Comparison of ENCODE assay signal across 16 cellular contexts in genomic region chr5:32646570-32646969, GRCh38.
A peak's percentile ranks its signal among the peaks of the same experiment; 100 is the strongest.
DNase-seq lines count a peak whose midpoint lies in the region; ATAC-seq and TF ChIP-seq lines count a peak whose summit lies in the region.
"Had no signal": no experiment of that assay in that cellular context is flagged by ENCODE, and none has a peak within 500 bp of the region (broad histone marks: within the 10 kb centered on the region; RNA-seq: fewer than 3 reads in every experiment).

No MANE protein-coding gene starts in this region.

- peak; percentile 39 for ATAC-seq in activated CD8-positive, alpha-beta T cell treated with anti-CD3 and anti-CD28 coated beads for 36 hours
- ATAC-seq in activated CD8-positive, alpha-beta T cell treated with anti-CD3 and anti-CD28 coated beads, Interleukin-2, amount 10 ng/mL, durations not matched to agents 7 days and 5 days = no peak
- peak; percentile 72 for ATAC-seq in activated T-helper 17 cell treated with anti-CD3 and anti-CD28 coated beads, Interleukin-2, amount 50 U/mL, for 72 hours (replicated peaks)
- ATAC-seq: CD8-positive, alpha-beta T cell; GM12878; HepG2 had no signal

- no peak overlapping the region for H3K27ac Mint-ChIP-seq in activated CD8-positive, alpha-beta T cell treated with anti-CD3 and anti-CD28 coated beads for 36 hours
- no peak overlapping the region for H3K27ac Mint-ChIP-seq in activated CD8-positive, alpha-beta T cell treated with anti-CD3 and anti-CD28 coated beads, Interleukin-2, amount 10 ng/mL, durations not matched to agents 7 days and 5 days
- no peak overlapping the region for H3K27ac Mint-ChIP-seq in activated T-helper 17 cell treated with anti-CD3 and anti-CD28 coated beads, Interleukin-2, amount 50 U/mL, for 72 hours
- peak overlapping the region; percentile 34 for H3K27ac Mint-ChIP-seq in chondrocyte (ENCODE audit: unreplicated experiment)
- H3K27ac Mint-ChIP-seq: B cell; CD8-positive, alpha-beta T cell; H9 had no signal

- TF ChIP-seq CTCF in activated CD8-positive, alpha-beta T cell treated with anti-CD3 and anti-CD28 coated beads for 36 hours (IDR thresholded peaks at IDR 0.05) = no peak
- no peak for TF ChIP-seq CTCF in chondrocyte (IDR thresholded peaks at IDR 0.05)

- POLR2A ChIA-PET in activated CD8-positive, alpha-beta T cell treated with anti-CD3 and anti-CD28 coated beads for 36 hours (lab: Charles Lee) = no interaction called here
- POLR2A ChIA-PET in activated CD8-positive, alpha-beta T cell treated with anti-CD3 and anti-CD28 coated beads, Interleukin-2, amount 10 ng/mL, durations not matched to agents 7 days and 5 days (lab: Charles Lee) = no interaction called here

- H3K36me3 Mint-ChIP-seq in activated CD8-positive, alpha-beta T cell treated with anti-CD3 and anti-CD28 coated beads for 36 hours (ENCODE audit: low read depth) = no peaks in the 10 kb centered on the region
- H3K36me3 Mint-ChIP-seq in activated CD8-positive, alpha-beta T cell treated with anti-CD3 and anti-CD28 coated beads, Interleukin-2, amount 10 ng/mL, durations not matched to agents 7 days and 5 days (ENCODE audit: low read depth) = no peaks in the 10 kb centered on the region
- no peaks in the 10 kb centered on the region for H3K36me3 Mint-ChIP-seq in activated T-helper 17 cell treated with anti-CD3 and anti-CD28 coated beads, Interleukin-2, amount 50 U/mL, for 72 hours (ENCODE audit: low read depth)
- no peaks in the 10 kb centered on the region for H3K36me3 Mint-ChIP-seq in chondrocyte (ENCODE audit: low read depth)
- H3K36me3 Mint-ChIP-seq: CD8-positive, alpha-beta T cell had no signal

- peaks cover 4% of the 10 kb centered on the region for H3K4me1 Mint-ChIP-seq in activated CD8-positive, alpha-beta T cell treated with anti-CD3 and anti-CD28 coated beads for 36 hours (ENCODE audit: low read depth)
- peaks cover 3% of the 10 kb centered on the region for H3K4me1 Mint-ChIP-seq in activated CD8-positive, alpha-beta T cell treated with anti-CD3 and anti-CD28 coated beads, Interleukin-2, amount 10 ng/mL, durations not matched to agents 7 days and 5 days (ENCODE audit: low read depth)
- H3K4me1 Mint-ChIP-seq in activated T-helper 17 cell treated with anti-CD3 and anti-CD28 coated beads, Interleukin-2, amount 50 U/mL, for 72 hours = no peaks in the 10 kb centered on the region
- peaks cover 32% of the 10 kb centered on the region for H3K4me1 Mint-ChIP-seq in chondrocyte (ENCODE audit: low read depth)
- H3K4me1 Mint-ChIP-seq: B cell, H9 had no signal

- CTCF ChIA-PET in activated CD8-positive, alpha-beta T cell treated with anti-CD3 and anti-CD28 coated beads for 36 hours (lab: Charles Lee) = no interaction called here
- CTCF ChIA-PET in activated CD8-positive, alpha-beta T cell treated with anti-CD3 and anti-CD28 coated beads, Interleukin-2, amount 10 ng/mL, durations not matched to agents 7 days and 5 days (lab: Charles Lee) = no interaction called here

- no peak overlapping the region for H3K4me3 Mint-ChIP-seq in activated CD8-positive, alpha-beta T cell treated with anti-CD3 and anti-CD28 coated beads for 36 hours
- H3K4me3 Mint-ChIP-seq in activated CD8-positive, alpha-beta T cell treated with anti-CD3 and anti-CD28 coated beads, Interleukin-2, amount 10 ng/mL, durations not matched to agents 7 days and 5 days = no peak overlapping the region
- no peak overlapping the region for H3K4me3 Mint-ChIP-seq in activated T-helper 17 cell treated with anti-CD3 and anti-CD28 coated beads, Interleukin-2, amount 50 U/mL, for 72 hours
- no peak overlapping the region for H3K4me3 Mint-ChIP-seq in chondrocyte (ENCODE audit: unreplicated experiment)
- H3K4me3 Mint-ChIP-seq: B cell; CD8-positive, alpha-beta T cell; H9 had no signal

- intact Hi-C loops in activated CD8-positive, alpha-beta T cell treated with anti-CD3 and anti-CD28 coated beads for 36 hours (cut with micrococcal nuclease) = no loop called here

- no peaks in the 10 kb centered on the region for H3K27me3 Mint-ChIP-seq in activated CD8-positive, alpha-beta T cell treated with anti-CD3 and anti-CD28 coated beads for 36 hours
- H3K27me3 Mint-ChIP-seq in activated CD8-positive, alpha-beta T cell treated with anti-CD3 and anti-CD28 coated beads, Interleukin-2, amount 10 ng/mL, durations not matched to agents 7 days and 5 days (ENCODE audit: low read depth) = no peaks in the 10 kb centered on the region
- no peaks in the 10 kb centered on the region for H3K27me3 Mint-ChIP-seq in activated T-helper 17 cell treated with anti-CD3 and anti-CD28 coated beads, Interleukin-2, amount 50 U/mL, for 72 hours
- no peaks in the 10 kb centered on the region for H3K27me3 Mint-ChIP-seq in chondrocyte (ENCODE audit: low read depth)

- no peaks in the 10 kb centered on the region for H3K9me3 Mint-ChIP-seq in activated CD8-positive, alpha-beta T cell treated with anti-CD3 and anti-CD28 coated beads for 36 hours
- H3K9me3 Mint-ChIP-seq in activated CD8-positive, alpha-beta T cell treated with anti-CD3 and anti-CD28 coated beads, Interleukin-2, amount 10 ng/mL, durations not matched to agents 7 days and 5 days (ENCODE audit: insufficient read depth) = no peaks in the 10 kb centered on the region
- no peaks in the 10 kb centered on the region for H3K9me3 Mint-ChIP-seq in activated T-helper 17 cell treated with anti-CD3 and anti-CD28 coated beads, Interleukin-2, amount 50 U/mL, for 72 hours
- H3K9me3 Mint-ChIP-seq in chondrocyte (ENCODE audit: low read depth) = no peaks in the 10 kb centered on the region
- H3K9me3 Mint-ChIP-seq: CD8-positive, alpha-beta T cell; H9 had no signal

- DNase-seq in activated CD8-positive, alpha-beta T cell treated with anti-CD3 and anti-CD28 coated beads for 36 hours = no peak
- no peak for DNase-seq in activated CD8-positive, alpha-beta T cell treated with anti-CD3 and anti-CD28 coated beads, Interleukin-2, amount 10 ng/mL, durations not matched to agents 7 days and 5 days
- no peak for DNase-seq in chondrocyte (ENCODE audit: low spot score)
- DNase-seq in midbrain (lab: John Stamatoyannopoulos, UW) = no peak
- no peak for DNase-seq in ecto neural progenitor cell (ENCODE audit: low spot score)
- DNase-seq in iPS-NIHi11 (ENCODE audit: low spot score) = no peak
- DNase-seq: Calu3; CD8-positive, alpha-beta T cell; DMS53; DND-41; EL; H9 had no signal
